Comparison of ENCODE assay signal across 8 cellular contexts in the genomic region with DNA sequence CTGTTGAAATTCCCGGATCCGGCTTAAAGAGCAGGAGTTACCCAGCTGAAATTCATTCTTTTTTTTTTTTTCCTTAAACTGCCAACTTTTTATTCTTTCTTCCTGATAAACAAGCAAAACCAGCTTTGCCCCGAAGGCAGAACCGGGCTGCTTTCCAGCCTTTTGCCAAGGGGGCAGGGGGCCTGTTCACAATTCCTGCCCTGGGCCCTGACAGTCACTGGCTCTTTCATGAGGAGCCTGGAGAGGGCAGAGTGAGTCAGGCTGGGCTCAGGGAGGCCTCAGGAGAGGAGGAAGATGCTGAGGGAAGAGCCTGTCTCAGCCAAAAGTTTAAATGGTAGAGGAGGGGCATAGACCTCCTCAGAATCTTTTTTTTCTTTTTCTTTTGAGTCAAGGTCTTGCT. TPM values are rescaled to one million over a fixed set of nuclear protein-coding genes. Genes with fewer than 3 reads are reported as not detected.
DNase-seq lines count a peak whose midpoint lies in the region; ATAC-seq and TF ChIP-seq lines count a peak whose summit lies in the region.

No MANE protein-coding gene starts in this region.

- peaks cover 4 to 8% of the 10 kb centered on the region in 2 donors for H3K9me3 Mint-ChIP-seq in effector memory CD8-positive, alpha-beta T cell
- H3K9me3 Mint-ChIP-seq in osteocyte (ENCODE audit: unreplicated experiment), result peaks cover 11% of the 10 kb centered on the region

- H3K4me3 ChIP-seq in MG63, result no peak overlapping the region

- peak overlapping the region; percentile 88 to 99 for H3K4me3 Mint-ChIP-seq in effector memory CD8-positive, alpha-beta T cell
- H3K4me3 Mint-ChIP-seq in osteocyte (ENCODE audit: unreplicated experiment), result no peak overlapping the region

- peak overlapping the region; percentile 98 to 100 for H3K27ac Mint-ChIP-seq in effector memory CD8-positive, alpha-beta T cell
- H3K27ac Mint-ChIP-seq in osteocyte (ENCODE audit: unreplicated experiment), result no peak overlapping the region

- intact Hi-C loops in sciatic nerve (cut with DNase I), result no loop called here

- H3K9me3 ChIP-seq in MG63, result peaks cover 12% of the 10 kb centered on the region

- peaks cover 85 to 91% of the 10 kb centered on the region in 2 donors for H3K4me1 Mint-ChIP-seq in effector memory CD8-positive, alpha-beta T cell (ENCODE audit: low read depth in 2 of 2)
- H3K4me1 Mint-ChIP-seq in osteocyte (ENCODE audit: unreplicated experiment), result peaks cover 43% of the 10 kb centered on the region

- H3K27me3 Mint-ChIP-seq in effector memory CD8-positive, alpha-beta T cell, result no peaks in the 10 kb centered on the region
- H3K27me3 Mint-ChIP-seq in osteocyte (ENCODE audit: unreplicated experiment), result no peaks in the 10 kb centered on the region

- TF ChIP-seq CTCF in osteocyte (IDR thresholded peaks at IDR 0.05), result peak; percentile 49

- H3K27me3 ChIP-seq in MG63, result peaks cover 11% of the 10 kb centered on the region; the same call in 1 of the 2 replicates

- no peak for ATAC-seq in effector memory CD8-positive, alpha-beta T cell (replicated peaks)
- no peak for ATAC-seq in sciatic nerve
- ATAC-seq in GM21737 (IDR thresholded peaks at IDR 0.05; ENCODE audit: unreplicated experiment), result no peak
- ATAC-seq in HG02623 (IDR thresholded peaks at IDR 0.05; ENCODE audit: unreplicated experiment), result no peak

- peaks cover 28% of the 10 kb centered on the region for H3K36me3 Mint-ChIP-seq in effector memory CD8-positive, alpha-beta T cell (ENCODE audit: insufficient read depth)
- H3K36me3 Mint-ChIP-seq in osteocyte (ENCODE audit: unreplicated experiment), result peaks cover 12% of the 10 kb centered on the region

- DNase-seq in Daoy (ENCODE audit: low read depth), result peak; percentile 65
- peak; percentile 71 for DNase-seq in MG63
- no peak for DNase-seq in effector memory CD8-positive, alpha-beta T cell
- no peak for DNase-seq in osteocyte (ENCODE audit: extremely low spot score, unreplicated experiment)
- no peak for DNase-seq in sciatic nerve (ENCODE audit: low spot score)
- DNase-seq in HUDEP-2 (lab: John Stamatoyannopoulos, UW; ENCODE audit: unreplicated experiment in 76 of 76), result no peak

- no peaks in the 10 kb centered on the region for H3K36me3 ChIP-seq in MG63

RNA-seq across cellular contexts. Expression of gene GLIPR2, which starts 4.8 kb away (rescaled TPM):
- total RNA-seq in Daoy (2014; rRNA removed; shearing (Covaris generic)), result 27.8 and 29.9 TPM in 2 replicates
- total RNA-seq in MG63 (2014; rRNA removed; shearing (Covaris generic); ENCODE audit: low replicate concordance), result 17.1 and 20.3 TPM in 2 replicates
- total RNA-seq in osteocyte (29.1 and 30.6 TPM in 2 replicates), sciatic nerve (14.8 TPM)

RNA-seq across cellular contexts. Expression of gene CCIN, which starts 27.9 kb away (rescaled TPM):
- total RNA-seq in Daoy (2014; rRNA removed; shearing (Covaris generic)), result 0.74 TPM in 1 of 2 replicates, not detected in the other
- total RNA-seq in MG63 (2014; rRNA removed; shearing (Covaris generic); ENCODE audit: low replicate concordance), result 0.36 TPM in 1 of 2 replicates, not detected in the other
- not detected in 2 replicates for total RNA-seq in osteocyte
- not detected for total RNA-seq in sciatic nerve

RNA-seq across cellular contexts. Expression of gene CLTA, which starts 49.4 kb away (rescaled TPM):
- total RNA-seq in Daoy (2014; rRNA removed; shearing (Covaris generic)), result 536 and 596 TPM in 2 replicates
- total RNA-seq in MG63 (2014; rRNA removed; shearing (Covaris generic); ENCODE audit: low replicate concordance), result 1,843 and 1,874 TPM in 2 replicates
- total RNA-seq in osteocyte, result 260 and 281 TPM in 2 replicates
- 103 TPM for total RNA-seq in sciatic nerve

Comparison
In these comparisons a context has a peak if more than half of its experiments do, and no peak if none do; other contexts are left out.
1. DNase-seq: peak in Daoy (single experiment) and MG63 (single experiment); none in effector memory CD8-positive, alpha-beta T cell (0 of 3), osteocyte (single experiment), sciatic nerve (single experiment) and HUDEP-2 (0 of 76).